In genomic region chr2:55168221-55169154, GRCh38 we compare ENCODE assay signal across 8 cellular contexts.
DNase-seq lines count a peak whose midpoint lies in the region; ATAC-seq lines count a peak whose summit lies in the region.

No MANE protein-coding gene starts in this region.

- DNase-seq in activated gamma-delta T cell treated with Interleukin-2 at 50 U/mL for 16 hours (peak; percentile 24), activated gamma-delta T cell (lab: John Stamatoyannopoulos, UW) (no peak), HS-5 (ENCODE audit: low read depth) (peak; percentile 54), NOMO-1 (lab: John Stamatoyannopoulos, UW; ENCODE audit: unreplicated experiment in 2 of 2) (peak; percentile 63 to 74), amniotic stem cell (lab: John Stamatoyannopoulos, UW) (peak; percentile 45), left ventricle myocardium superior (peak; percentile 40), putamen (ENCODE audit: low spot score) (peak; percentile 94)

- peak; percentile 78 for ATAC-seq in left ventricle myocardium superior
- no peak for ATAC-seq in GM19351 (IDR thresholded peaks at IDR 0.05; ENCODE audit: unreplicated experiment)

- intact Hi-C loops in left ventricle myocardium superior (cut with micrococcal nuclease) = no loop called here
